In genomic region chr7:147569514-147569913, GRCh38 we compare ENCODE assay signal across 18 cellular contexts.
DNase-seq lines count a peak whose midpoint lies in the region; ATAC-seq and TF ChIP-seq lines count a peak whose summit lies in the region.
"Had no signal": no experiment of that assay in that cellular context is flagged by ENCODE, and none has a peak within 500 bp of the region (broad histone marks: within the 10 kb centered on the region; RNA-seq: fewer than 3 reads in every experiment).

No MANE protein-coding gene starts in this region.

- dilution Hi-C loops in mammary epithelial cell (cut with HindIII; ENCODE audit: low sequenced_read_pairs): no loop called here

- H3K4me3 ChIP-seq in mammary epithelial cell (replicated peaks in 1 of 3; ENCODE audit: insufficient read depth in 1 of 3, low read depth in 2 of 3, low read length in 3 of 3): no peak overlapping the region
- no peak overlapping the region for H3K4me3 ChIP-seq in breast epithelium
- H3K4me3 ChIP-seq in RWPE2 (ENCODE audit: severe bottlenecking): no peak overlapping the region
- H3K4me3 ChIP-seq in smooth muscle cell: no peak overlapping the region
- H3K4me3 ChIP-seq: BLaER1 treated with 17β-estradiol and CSF1 and Interleukin-3, amounts not matched to agents 10 nM and 100 nM; HAP-1 had no signal

- H3K79me2 ChIP-seq in mammary epithelial cell (ENCODE audit: insufficient read depth, low read length) (no peaks in the 10 kb centered on the region), smooth muscle cell (ENCODE audit: low read depth) (no peaks in the 10 kb centered on the region)

- ATAC-seq in RWPE2 (ENCODE audit: low read depth) (peak; percentile 23; the same call in 2 of the 3 replicates), foreskin keratinocyte (peak; percentile 38), left colon (no peak)
- no peak for ATAC-seq in activated T-cell treated with anti-CD3 and anti-CD28 coated beads, Interleukin-2, amount 50 U/mL, for 72 hours (replicated peaks in 1 of 2)

- no peaks in the 10 kb centered on the region for H3K36me3 Mint-ChIP-seq in activated T-cell treated with anti-CD3 and anti-CD28 coated beads, Interleukin-2, amount 50 U/mL, for 72 hours (ENCODE audit: insufficient read depth in 2 of 2)
- H3K36me3 Mint-ChIP-seq in activated CD4-positive, alpha-beta T cell treated with anti-CD3 and anti-CD28 coated beads, Interleukin-2, amount 10 ng/mL, durations not matched to agents 24 days and 14 days (ENCODE audit: low read depth): no peaks in the 10 kb centered on the region

- H2AFZ ChIP-seq in mammary epithelial cell (ENCODE audit: low read depth, low read length) (no peak overlapping the region), smooth muscle cell (ENCODE audit: low read depth) (peak overlapping the region; percentile 88)

- H3K4me3 Mint-ChIP-seq in activated T-cell treated with anti-CD3 and anti-CD28 coated beads, Interleukin-2, amount 50 U/mL, for 72 hours: no peak overlapping the region
- no peak overlapping the region for H3K4me3 Mint-ChIP-seq in activated CD4-positive, alpha-beta T cell treated with anti-CD3 and anti-CD28 coated beads, Interleukin-2, amount 10 ng/mL, durations not matched to agents 24 days and 14 days
- H3K4me3 Mint-ChIP-seq: CD4-positive, alpha-beta T cell had no signal

- TF ChIP-seq CTCF in mammary epithelial cell (conservative IDR thresholded peaks at IDR 0.05 in 1 of 2, IDR thresholded peaks at IDR 0.05 in 1 of 2; ENCODE audit: extremely low read depth in 1 of 2, insufficient read depth in 1 of 2, low read depth in 1 of 2, low read length in 2 of 2) (no peak), breast epithelium (IDR thresholded peaks at IDR 0.05) (no peak), RWPE2 (IDR thresholded peaks at IDR 0.05; ENCODE audit: poor library complexity, severe bottlenecking) (no peak), foreskin keratinocyte (conservative IDR thresholded peaks at IDR 0.05) (no peak), smooth muscle cell (IDR thresholded peaks at IDR 0.05; ENCODE audit: borderline replicate concordance, insufficient read depth, poor library complexity, severe bottlenecking) (no peak)

- H3K27ac ChIP-seq in mammary epithelial cell (ENCODE audit: insufficient read depth, low read depth, low read length) (no peak overlapping the region), breast epithelium (no peak overlapping the region), RWPE2 (ENCODE audit: poor library complexity, severe bottlenecking) (peak overlapping the region; percentile 39), foreskin keratinocyte (no peak overlapping the region), smooth muscle cell (ENCODE audit: low read depth) (no peak overlapping the region)
- H3K27ac ChIP-seq: BLaER1 treated with 17β-estradiol and CSF1 and Interleukin-3, amounts not matched to agents 10 nM and 100 nM; HL-60 had no signal

- peaks cover 2% of the 10 kb centered on the region for H3K9me3 ChIP-seq in mammary epithelial cell (replicated peaks; ENCODE audit: insufficient read depth, low read length)
- H3K9me3 ChIP-seq in breast epithelium: no peaks in the 10 kb centered on the region
- H3K9me3 ChIP-seq in RWPE2 (ENCODE audit: severe bottlenecking): no peaks in the 10 kb centered on the region
- no peaks in the 10 kb centered on the region for H3K9me3 ChIP-seq in smooth muscle cell (replicated peaks; ENCODE audit: low read depth)
- H3K9me3 ChIP-seq: HAP-1 had no signal

- H3K27me3 ChIP-seq in mammary epithelial cell (ENCODE audit: insufficient read depth, low read length) (no peaks in the 10 kb centered on the region), breast epithelium (no peaks in the 10 kb centered on the region), RWPE2 (ENCODE audit: insufficient read depth, poor library complexity, severe bottlenecking) (no peaks in the 10 kb centered on the region), foreskin keratinocyte (no peaks in the 10 kb centered on the region), smooth muscle cell (ENCODE audit: low read depth) (no peaks in the 10 kb centered on the region)
- H3K27me3 ChIP-seq: BLaER1 treated with 17β-estradiol and CSF1 and Interleukin-3, amounts not matched to agents 10 nM and 100 nM had no signal

- BruUV-seq in mammary epithelial cell (replicated peaks; lab: Mats Ljungman, UMichigan): no TSS peak

- WGBS in mammary epithelial cell (ENCODE audit: low coverage, missing lambda C conversion rate): 17% methylated on average over 1 of the region's 1 CpG
- 0% methylated on average over 1 of the region's 1 CpG for WGBS in smooth muscle cell (ENCODE audit: low lambda C conversion rate)

- no peaks in the 10 kb centered on the region for H4K20me1 ChIP-seq in mammary epithelial cell (ENCODE audit: insufficient read depth, low read length)
- H4K20me1 ChIP-seq in smooth muscle cell (ENCODE audit: low read depth): no peaks in the 10 kb centered on the region
- H4K20me1 ChIP-seq: BLaER1 treated with 17β-estradiol and CSF1 and Interleukin-3, amounts not matched to agents 10 nM and 100 nM had no signal

- in situ Hi-C loops in mammary epithelial cell (cut with MboI; ENCODE audit: low sequenced_read_pairs in 2 of 2): no loop called here

- CTCF ChIA-PET in mammary epithelial cell (lab: Charles Lee; ENCODE audit: low non-redundant PET): interaction anchor here (0.6 kb wide), 1 partner anchor 142 kb away, joined by 4 read pairs; no protein-coding TSS in a partner anchor

- peaks cover 12% of the 10 kb centered on the region for H3K4me1 ChIP-seq in mammary epithelial cell (ENCODE audit: insufficient read depth, low read length)
- H3K4me1 ChIP-seq in breast epithelium: no peaks in the 10 kb centered on the region
- H3K4me1 ChIP-seq in RWPE2 (ENCODE audit: insufficient read depth, poor library complexity, severe bottlenecking): peaks cover 13% of the 10 kb centered on the region
- H3K4me1 ChIP-seq in foreskin keratinocyte: peaks cover 3% of the 10 kb centered on the region
- H3K4me1 ChIP-seq in smooth muscle cell (ENCODE audit: low read depth): no peaks in the 10 kb centered on the region
- H3K4me1 ChIP-seq: BLaER1 treated with 17β-estradiol and CSF1 and Interleukin-3, amounts not matched to agents 10 nM and 100 nM; HAP-1 had no signal

- no peaks in the 10 kb centered on the region for H3F3A ChIP-seq in smooth muscle cell (ENCODE audit: low read depth)

- TF ChIP-seq POLR2A in breast epithelium (IDR thresholded peaks at IDR 0.05): no peak

- H3K9ac ChIP-seq in mammary epithelial cell (ENCODE audit: insufficient read depth, low read length) (no peak overlapping the region), smooth muscle cell (ENCODE audit: low read depth) (no peak overlapping the region)
- H3K9ac ChIP-seq: BLaER1 treated with 17β-estradiol and CSF1 and Interleukin-3, amounts not matched to agents 10 nM and 100 nM had no signal

- H3K4me1 Mint-ChIP-seq in activated T-cell treated with anti-CD3 and anti-CD28 coated beads, Interleukin-2, amount 50 U/mL, for 72 hours (ENCODE audit: low read depth): no peaks in the 10 kb centered on the region
- H3K4me1 Mint-ChIP-seq in activated CD4-positive, alpha-beta T cell treated with anti-CD3 and anti-CD28 coated beads, Interleukin-2, amount 10 ng/mL, durations not matched to agents 24 days and 14 days: no peaks in the 10 kb centered on the region

- no peak overlapping the region for H3K27ac Mint-ChIP-seq in activated T-cell treated with anti-CD3 and anti-CD28 coated beads, Interleukin-2, amount 50 U/mL, for 72 hours
- H3K27ac Mint-ChIP-seq in activated CD4-positive, alpha-beta T cell treated with anti-CD3 and anti-CD28 coated beads, Interleukin-2, amount 10 ng/mL, durations not matched to agents 24 days and 14 days: no peak overlapping the region
- H3K27ac Mint-ChIP-seq: CD4-positive, alpha-beta T cell had no signal

- intact Hi-C loops in mammary epithelial cell (cut with micrococcal nuclease): no loop called here
- intact Hi-C loops in breast epithelium (cut with DNase I; ENCODE audit: low total_unique reads): no loop called here
- intact Hi-C loops in left colon (cut with DNase I, micrococcal nuclease): no loop called here
- intact Hi-C loops in activated CD4-positive, alpha-beta T cell treated with anti-CD3 and anti-CD28 coated beads, Interleukin-2, amount 10 ng/mL, durations not matched to agents 24 days and 14 days (cut with micrococcal nuclease): no loop called here

- H3K4me2 ChIP-seq in mammary epithelial cell (ENCODE audit: insufficient read depth, low read depth, low read length) (no peak overlapping the region), smooth muscle cell (peak overlapping the region; percentile 81)
- H3K4me2 ChIP-seq: BLaER1 treated with 17β-estradiol and CSF1 and Interleukin-3, amounts not matched to agents 10 nM and 100 nM had no signal

- H3K36me3 ChIP-seq in mammary epithelial cell (ENCODE audit: insufficient read depth, low read length) (no peaks in the 10 kb centered on the region), breast epithelium (no peaks in the 10 kb centered on the region), RWPE2 (ENCODE audit: low read depth) (no peaks in the 10 kb centered on the region), smooth muscle cell (ENCODE audit: low read depth) (no peaks in the 10 kb centered on the region)
- H3K36me3 ChIP-seq: BLaER1 treated with 17β-estradiol and CSF1 and Interleukin-3, amounts not matched to agents 10 nM and 100 nM; HAP-1 had no signal

- peaks cover 4 to 7% of the 10 kb centered on the region in 2 donors for H3K9me3 Mint-ChIP-seq in activated T-cell treated with anti-CD3 and anti-CD28 coated beads, Interleukin-2, amount 50 U/mL, for 72 hours
- H3K9me3 Mint-ChIP-seq in activated CD4-positive, alpha-beta T cell treated with anti-CD3 and anti-CD28 coated beads, Interleukin-2, amount 10 ng/mL, durations not matched to agents 24 days and 14 days: peaks cover 3% of the 10 kb centered on the region

- H3K27me3 Mint-ChIP-seq in activated T-cell treated with anti-CD3 and anti-CD28 coated beads, Interleukin-2, amount 50 U/mL, for 72 hours (ENCODE audit: low read depth): no peaks in the 10 kb centered on the region
- no peaks in the 10 kb centered on the region for H3K27me3 Mint-ChIP-seq in activated CD4-positive, alpha-beta T cell treated with anti-CD3 and anti-CD28 coated beads, Interleukin-2, amount 10 ng/mL, durations not matched to agents 24 days and 14 days
- H3K27me3 Mint-ChIP-seq: CD4-positive, alpha-beta T cell had no signal

- DNase-seq in mammary epithelial cell (peak; percentile 2), breast epithelium (ENCODE audit: low spot score in 2 of 2) (no peak), RWPE2 (ENCODE audit: low spot score) (no peak), foreskin keratinocyte (peak in 1 of 2 donors; percentile 4), smooth muscle cell (lab: John Stamatoyannopoulos, UW; ENCODE audit: unreplicated experiment) (no peak), left colon (no peak)
- no peak for DNase-seq in activated T-cell treated with anti-CD3 and anti-CD28 coated beads, Interleukin-2, amount 50 U/mL, for 72 hours
- no peak for DNase-seq in activated CD4-positive, alpha-beta T cell treated with anti-CD3 and anti-CD28 coated beads, Interleukin-2, amount 10 ng/mL, durations not matched to agents 24 days and 14 days
- DNase-seq: ACHN; Calu3; CD4-positive, alpha-beta T cell; DMS 273 treated with DMSO at 0.1 percent for 48 hours; DMS79 treated with DMSO at 0.1 percent for 48 hours; EL; GDM1 had no signal

Comparison
In these comparisons a context has a peak if more than half of its experiments do, and no peak if none do; other contexts are left out.
1. ATAC-seq: peak in RWPE2 (single experiment) and foreskin keratinocyte (single experiment); none in left colon (single experiment) and activated T-cell treated with anti-CD3 and anti-CD28 coated beads, Interleukin-2, amount 50 U/mL, for 72 hours (0 of 2).